23 cellular contexts compared by ENCODE assay signal in genomic region chr13:79593611-79594275, GRCh38.
DNase-seq lines count a peak whose midpoint lies in the region; ATAC-seq, FAIRE-seq and TF ChIP-seq lines count a peak whose summit lies in the region.
"Had no signal": no experiment of that assay in that cellular context is flagged by ENCODE, and none has a peak within 500 bp of the region (broad histone marks: within the 10 kb centered on the region; RNA-seq: fewer than 3 reads in every experiment).

No MANE protein-coding gene starts in this region.

- H3K36me3 ChIP-seq in bronchial epithelial cell (ENCODE audit: control insufficient read depth, insufficient read depth, low read length) (no peaks in the 10 kb centered on the region), uterus (no peaks in the 10 kb centered on the region)
- H3K36me3 ChIP-seq: HAP-1, pancreas had no signal

- H3K4me1 ChIP-seq in uterus = no peaks in the 10 kb centered on the region
- H3K4me1 ChIP-seq: HAP-1, pancreas had no signal

- H3K9me3 ChIP-seq in uterus = no peaks in the 10 kb centered on the region
- H3K9me3 ChIP-seq: HAP-1, pancreas had no signal

- H3K4me3 ChIP-seq in bronchial epithelial cell (ENCODE audit: low read depth, low read length) (no peak overlapping the region), uterus (no peak overlapping the region)
- H3K4me3 ChIP-seq: HAP-1, pancreas, PC-9 had no signal

- no peak for FAIRE-seq in bronchial epithelial cell (lab: Jason Lieb, UNC)
- FAIRE-seq: pancreas had no signal

- H3K27me3 ChIP-seq in bronchial epithelial cell (ENCODE audit: control insufficient read depth, insufficient read depth, low read length) (no peaks in the 10 kb centered on the region), uterus (no peaks in the 10 kb centered on the region)
- H3K27me3 ChIP-seq: pancreas had no signal

- ATAC-seq in left ventricle myocardium superior = no peak
- ATAC-seq in HG02642 (IDR thresholded peaks at IDR 0.05; ENCODE audit: poor library complexity, unreplicated experiment) = no peak
- ATAC-seq in GM21367 (IDR thresholded peaks at IDR 0.05; ENCODE audit: unreplicated experiment) = no peak
- ATAC-seq: pancreas, T-cell had no signal

- DNase-seq in GM03348 (ENCODE audit: low spot score) (peak; percentile 18), NCI-H226 (peak; percentile 87), bronchial epithelial cell (ENCODE audit: low read depth) (peak; percentile 85), non-pigmented ciliary epithelial cell (ENCODE audit: low read depth) (peak; percentile 50), left ventricle myocardium superior (no peak), uterus (no peak)
- DNase-seq: activated CD4-positive, CD25-positive, alpha-beta regulatory T cell; activated CD8-positive, alpha-beta memory T cell treated with anti-CD3 and anti-CD28 coated beads, Interleukin-2, amount 50 U/mL, for 4 hours; activated naive CD4-positive, alpha-beta T cell treated with Interleukin-2 at 50 U/mL for 16 hours; DMS79 treated with DMSO at 0.1 percent for 48 hours; endodermal cell; KG1; kidney glomerular epithelial cell; NCI-H1417 treated with DMSO at 0.1 percent for 48 hours; NCI-H510A treated with DMSO at 0.1 percent for 48 hours; pancreas; PC-9; stimulated activated naive CD4-positive, alpha-beta T cell treated with Interleukin-2 at 50 U/mL for 16 hours; T-cell had no signal

- intact Hi-C loops in left ventricle myocardium superior (cut with micrococcal nuclease) = no loop called here
- intact Hi-C loops in uterus (cut with DNase I; ENCODE audit: low total_unique reads) = no loop called here

- TF ChIP-seq CTCF in bronchial epithelial cell (IDR thresholded peaks at IDR 0.05; ENCODE audit: insufficient read depth, low read length, severe bottlenecking) = no peak
- no peak for TF ChIP-seq CTCF in uterus (IDR thresholded peaks at IDR 0.05)

- no peak overlapping the region for H3K27ac ChIP-seq in uterus
- H3K27ac ChIP-seq: C4-2B, pancreas, PC-9 had no signal

- TF ChIP-seq POLR2A in uterus (IDR thresholded peaks at IDR 0.05) = no peak

Comparison
In these comparisons a context has a peak if more than half of its experiments do, and no peak if none do; other contexts are left out.
1. DNase-seq: peak in GM03348 (single experiment), NCI-H226 (single experiment), bronchial epithelial cell (single experiment) and non-pigmented ciliary epithelial cell (single experiment); none in left ventricle myocardium superior (single experiment) and uterus (0 of 2).